ENCODE assay signal across 23 cellular contexts in genomic region chr11:122181372-122181771, GRCh38.
DNase-seq lines count a peak whose midpoint lies in the region; FAIRE-seq and TF ChIP-seq lines count a peak whose summit lies in the region.
"Had no signal": no experiment of that assay in that cellular context is flagged by ENCODE, and none has a peak within 500 bp of the region (broad histone marks: within the 10 kb centered on the region; RNA-seq: fewer than 3 reads in every experiment).

No MANE protein-coding gene starts in this region.

- peak overlapping the region; percentile 96 for H3K4me3 Mint-ChIP-seq in HFFc6
- peak overlapping the region; percentile 3 for H3K4me3 Mint-ChIP-seq in astrocyte (ENCODE audit: unreplicated experiment)
- H3K4me3 Mint-ChIP-seq: activated T-cell treated with anti-CD3 and anti-CD28 coated beads, Interleukin-2, amount 50 U/mL, for 4 hours; CD4-positive, alpha-beta T cell had no signal

- no peak overlapping the region for H2AFZ ChIP-seq in astrocyte (ENCODE audit: low read depth, low read length)
- H2AFZ ChIP-seq: hepatocyte had no signal

- H3K4me2 ChIP-seq in astrocyte (ENCODE audit: low read length), result peak overlapping the region; percentile 92
- H3K4me2 ChIP-seq: hepatocyte had no signal

- H3K36me3 ChIP-seq in astrocyte (ENCODE audit: insufficient read depth, low read length) (peaks cover 24% of the 10 kb centered on the region), stomach smooth muscle (ENCODE audit: control insufficient read depth in 2 of 2, insufficient read depth in 2 of 2, low read length in 2 of 2) (no peaks in the 10 kb centered on the region), adrenal gland (replicated peaks in 1 of 2) (no peaks in the 10 kb centered on the region)
- H3K36me3 ChIP-seq: thyroid gland had no signal

- TF ChIP-seq CTCF in HFFc6 (IDR thresholded peaks at IDR 0.05), result no peak
- TF ChIP-seq CTCF in astrocyte (IDR thresholded peaks at IDR 0.05; ENCODE audit: insufficient read depth, low read depth, low read length), result no peak
- TF ChIP-seq CTCF in fibroblast of the aortic adventitia (IDR thresholded peaks at IDR 0.05; ENCODE audit: insufficient read depth, low read length), result no peak
- no peak for TF ChIP-seq CTCF in adrenal gland (IDR thresholded peaks at IDR 0.05)

- peak overlapping the region; percentile 97 for H3K27ac ChIP-seq in astrocyte (ENCODE audit: low read depth, low read length)
- peak overlapping the region; percentile 47 for H3K27ac ChIP-seq in stomach smooth muscle (ENCODE audit: low read length)
- H3K27ac ChIP-seq in adrenal gland, result no peak overlapping the region
- H3K27ac ChIP-seq: cardiac muscle cell, hepatocyte had no signal

- no peak for TF ChIP-seq POLR2A in adrenal gland (IDR thresholded peaks at IDR 0.05)

- H3K27me3 Mint-ChIP-seq in HFFc6 (ENCODE audit: insufficient read depth) (peaks cover 7% of the 10 kb centered on the region), astrocyte (ENCODE audit: low read depth, unreplicated experiment) (no peaks in the 10 kb centered on the region)

- WGBS in adrenal gland, 4 donors, result 63 to 75% (median 73%) methylated on average over 1 of the region's 1 CpG

- peaks cover 33% of the 10 kb centered on the region for H3K4me1 ChIP-seq in astrocyte (ENCODE audit: insufficient read depth, low read length)
- H3K4me1 ChIP-seq in stomach smooth muscle (ENCODE audit: control insufficient read depth, insufficient read depth, low read length), result peaks cover 11% of the 10 kb centered on the region
- peaks cover 0 to 9% of the 10 kb centered on the region in 2 donors for H3K4me1 ChIP-seq in adrenal gland (replicated peaks in 1 of 2)

- no peak for FAIRE-seq in astrocyte (lab: Jason Lieb, UNC)

- peaks cover 95% of the 10 kb centered on the region for H3K79me2 ChIP-seq in astrocyte (ENCODE audit: insufficient read depth, low read length)
- H3K79me2 ChIP-seq: hepatocyte had no signal

- intact Hi-C loops in adrenal gland (cut with DNase I), result no loop called here

- DNase-seq in HFFc6, result no peak
- DNase-seq in astrocyte (ENCODE audit: low read depth), result no peak
- peak; percentile 48 for DNase-seq in fibroblast of the aortic adventitia (ENCODE audit: low read depth)
- no peak for DNase-seq in G401 (ENCODE audit: low spot score)
- no peak for DNase-seq in adrenal gland
- no peak for DNase-seq in COR-L47 (lab: John Stamatoyannopoulos, UW)
- DNase-seq in kidney tubule cell (ENCODE audit: low spot score), result no peak
- DNase-seq: activated CD4-positive, alpha-beta T cell treated with anti-CD3 and anti-CD28 coated beads for 4 hours; activated naive CD4-positive, alpha-beta T cell; activated T-cell treated with anti-CD3 and anti-CD28 coated beads, Interleukin-2, amount 50 U/mL, for 4 hours; CD4-positive, alpha-beta T cell; dermis blood vessel endothelial cell; DMS53; GF-D8; KBM-7; NCI-H1417 treated with DMSO at 0.1 percent for 48 hours; NCI-H510A treated with DMSO at 0.1 percent for 48 hours; right cardiac atrium; stimulated activated naive CD4-positive, alpha-beta T cell treated with Interleukin-2 at 50 U/mL for 16 hours; thyroid gland had no signal

- peaks cover 8% of the 10 kb centered on the region for H4K20me1 ChIP-seq in astrocyte (ENCODE audit: insufficient read depth, low read length)

- peak overlapping the region; percentile 91 for H3K27ac Mint-ChIP-seq in HFFc6
- peak overlapping the region; percentile 85 for H3K27ac Mint-ChIP-seq in astrocyte (ENCODE audit: unreplicated experiment)
- H3K27ac Mint-ChIP-seq: CD4-positive, alpha-beta T cell had no signal

- H3K9me3 Mint-ChIP-seq in HFFc6 (peaks cover 23% of the 10 kb centered on the region), astrocyte (ENCODE audit: unreplicated experiment) (peaks cover 15% of the 10 kb centered on the region)
- H3K9me3 Mint-ChIP-seq: activated T-cell treated with anti-CD3 and anti-CD28 coated beads, Interleukin-2, amount 50 U/mL, for 4 hours; CD4-positive, alpha-beta T cell had no signal

- in situ Hi-C loops in G401 (cut with HindIII; ENCODE audit: low sequenced_read_pairs), result no loop called here

- H3K9ac ChIP-seq in astrocyte (ENCODE audit: low read length) (peak overlapping the region; percentile 99), stomach smooth muscle (ENCODE audit: low read length in 2 of 2) (no peak overlapping the region)

- peaks cover 13% of the 10 kb centered on the region for H3K9me3 ChIP-seq in astrocyte (ENCODE audit: insufficient read depth, low read depth, low read length)
- H3K9me3 ChIP-seq in stomach smooth muscle (ENCODE audit: control insufficient read depth in 2 of 2, low read length in 2 of 2), result peaks cover 0 to 3% of the 10 kb centered on the region in 2 donors
- peaks cover 0 to 5% (median 0%) of the 10 kb centered on the region in 3 donors for H3K9me3 ChIP-seq in adrenal gland (replicated peaks in 1 of 3)
- H3K9me3 ChIP-seq: thyroid gland had no signal

- no peak overlapping the region for H3K4me3 ChIP-seq in astrocyte (ENCODE audit: insufficient read depth, low read depth, low read length)
- no peak overlapping the region for H3K4me3 ChIP-seq in fibroblast of the aortic adventitia (ENCODE audit: low read depth, low read length)
- H3K4me3 ChIP-seq in stomach smooth muscle (ENCODE audit: low read length in 2 of 2), result no peak overlapping the region
- H3K4me3 ChIP-seq in adrenal gland, result no peak overlapping the region
- H3K4me3 ChIP-seq: cardiac muscle cell, hepatocyte, thyroid gland had no signal

- H3K27me3 ChIP-seq in astrocyte (ENCODE audit: insufficient read depth, low read length) (no peaks in the 10 kb centered on the region), stomach smooth muscle (ENCODE audit: control insufficient read depth in 1 of 2, insufficient read depth in 2 of 2, low read length in 2 of 2) (no peaks in the 10 kb centered on the region), adrenal gland (no peaks in the 10 kb centered on the region)
- H3K27me3 ChIP-seq: cardiac muscle cell, hepatocyte, thyroid gland had no signal

- peaks cover 78% of the 10 kb centered on the region for H3K36me3 Mint-ChIP-seq in HFFc6 (ENCODE audit: low read depth)
- peaks cover 14% of the 10 kb centered on the region for H3K36me3 Mint-ChIP-seq in astrocyte (ENCODE audit: low read depth, unreplicated experiment)

- peaks cover 85% of the 10 kb centered on the region for H3K4me1 Mint-ChIP-seq in HFFc6 (ENCODE audit: low read depth)
- peaks cover 41% of the 10 kb centered on the region for H3K4me1 Mint-ChIP-seq in astrocyte (ENCODE audit: low read depth, unreplicated experiment)

Comparison
In these comparisons a context has a peak if more than half of its experiments do, and no peak if none do; other contexts are left out.
1. H3K27ac ChIP-seq: peak in astrocyte (single experiment) and stomach smooth muscle (single experiment); none in adrenal gland (0 of 5).